ENCODE assay signal across 17 cellular contexts in genomic region chr1:113040718-113041412, GRCh38. TPM values are rescaled to one million over a fixed set of nuclear protein-coding genes. Genes with fewer than 3 reads are reported as not detected.
DNase-seq lines count a peak whose midpoint lies in the region; ATAC-seq and TF ChIP-seq lines count a peak whose summit lies in the region.
"Had no signal": no experiment of that assay in that cellular context is flagged by ENCODE, and none has a peak within 500 bp of the region (broad histone marks: within the 10 kb centered on the region; RNA-seq: fewer than 3 reads in every experiment).

No MANE protein-coding gene starts in this region.

- ATAC-seq in SK-N-SH treated with all-trans-retinoic acid at 6 μM for 48 hours (no peak), GM18505 (IDR thresholded peaks at IDR 0.05; ENCODE audit: unreplicated experiment) (no peak), GM18511 (IDR thresholded peaks at IDR 0.05; ENCODE audit: unreplicated experiment) (no peak)

- peak overlapping the region; percentile 50 for H3K27ac Mint-ChIP-seq in endothelial cell (ENCODE audit: unreplicated experiment)
- no peak overlapping the region for H3K27ac Mint-ChIP-seq in activated naive CD4-positive, alpha-beta T cell treated with anti-CD3 and anti-CD28 coated beads, Interleukin-2, amount 10 ng/mL, durations not matched to agents 7 days and 5 days

- H3K4me3 ChIP-seq in HUES48 (ENCODE audit: low read depth, low read length): no peak overlapping the region
- H3K4me3 ChIP-seq in mesodermal cell (ENCODE audit: extremely low read depth, insufficient read depth, low read length, poor library complexity, severe bottlenecking): no peak overlapping the region

- no peaks in the 10 kb centered on the region for H3K36me3 Mint-ChIP-seq in endothelial cell (ENCODE audit: low read depth, unreplicated experiment)
- peaks cover 3% of the 10 kb centered on the region for H3K36me3 Mint-ChIP-seq in activated naive CD4-positive, alpha-beta T cell treated with anti-CD3 and anti-CD28 coated beads, Interleukin-2, amount 10 ng/mL, durations not matched to agents 7 days and 5 days
- H3K36me3 Mint-ChIP-seq: CD4-positive, alpha-beta memory T cell had no signal

- H3K27me3 ChIP-seq in HUES48 (ENCODE audit: control insufficient read depth, insufficient read depth, low read length): no peaks in the 10 kb centered on the region
- H3K27me3 ChIP-seq: BE2C had no signal

- peak overlapping the region; percentile 98 for H3K27ac ChIP-seq in HUES48 (ENCODE audit: low read depth, low read length)
- peak overlapping the region; percentile 71 for H3K27ac ChIP-seq in mesodermal cell (ENCODE audit: low read depth, low read length, severe bottlenecking)
- H3K27ac ChIP-seq: RWPE1 had no signal

- H3K4me3 Mint-ChIP-seq in endothelial cell (ENCODE audit: unreplicated experiment): no peak overlapping the region
- no peak overlapping the region for H3K4me3 Mint-ChIP-seq in activated naive CD4-positive, alpha-beta T cell treated with anti-CD3 and anti-CD28 coated beads, Interleukin-2, amount 10 ng/mL, durations not matched to agents 7 days and 5 days
- H3K4me3 Mint-ChIP-seq: CD4-positive, alpha-beta memory T cell had no signal

- CTCF ChIA-PET in activated naive CD4-positive, alpha-beta T cell treated with anti-CD3 and anti-CD28 coated beads, Interleukin-2, amount 10 ng/mL, durations not matched to agents 7 days and 5 days (lab: Charles Lee): interaction anchor here (1.4 to 2.5 kb wide), 6 partner anchors 16 to 325 kb away, joined by 3 to 17 read pairs (median 6); partner anchors contain the start of genes LRIG2 and PPM1J

- peaks cover 40% of the 10 kb centered on the region for H3K4me1 Mint-ChIP-seq in endothelial cell (ENCODE audit: unreplicated experiment)
- H3K4me1 Mint-ChIP-seq in activated naive CD4-positive, alpha-beta T cell treated with anti-CD3 and anti-CD28 coated beads, Interleukin-2, amount 10 ng/mL, durations not matched to agents 7 days and 5 days: peaks cover 35% of the 10 kb centered on the region

- H3K9me3 Mint-ChIP-seq in endothelial cell (ENCODE audit: unreplicated experiment): no peaks in the 10 kb centered on the region
- H3K9me3 Mint-ChIP-seq in activated naive CD4-positive, alpha-beta T cell treated with anti-CD3 and anti-CD28 coated beads, Interleukin-2, amount 10 ng/mL, durations not matched to agents 7 days and 5 days: no peaks in the 10 kb centered on the region
- H3K9me3 Mint-ChIP-seq: CD4-positive, alpha-beta memory T cell had no signal

- H3K27me3 Mint-ChIP-seq in endothelial cell (ENCODE audit: unreplicated experiment): peaks cover 1% of the 10 kb centered on the region
- H3K27me3 Mint-ChIP-seq in activated naive CD4-positive, alpha-beta T cell treated with anti-CD3 and anti-CD28 coated beads, Interleukin-2, amount 10 ng/mL, durations not matched to agents 7 days and 5 days: peaks cover 10% of the 10 kb centered on the region
- H3K27me3 Mint-ChIP-seq: CD4-positive, alpha-beta memory T cell had no signal

- no peak overlapping the region for H3K9ac ChIP-seq in HUES48 (ENCODE audit: low read depth, low read length)

- no peak for TF ChIP-seq CTCF in endothelial cell (IDR thresholded peaks at IDR 0.05; ENCODE audit: unreplicated experiment)

- H3K4me1 ChIP-seq in HUES48 (ENCODE audit: control insufficient read depth, insufficient read depth, low read length) (peaks cover 41% of the 10 kb centered on the region), mesodermal cell (ENCODE audit: control insufficient read depth, insufficient read depth, low read length, poor library complexity, severe bottlenecking) (peaks cover 29% of the 10 kb centered on the region)

- H3K36me3 ChIP-seq in HUES48 (ENCODE audit: control insufficient read depth, insufficient read depth, low read length) (no peaks in the 10 kb centered on the region), mesodermal cell (ENCODE audit: control insufficient read depth, insufficient read depth, low read length) (no peaks in the 10 kb centered on the region)
- H3K36me3 ChIP-seq: BE2C had no signal

- 94 to 95% methylated on average over 8 of the region's 8 CpGs for WGBS in mesodermal cell (ENCODE audit: insufficient coverage in 2 of 2), 2 experiments

- TF ChIP-seq POLR2A in GM18505 (IDR thresholded peaks at IDR 0.05; ENCODE audit: borderline replicate concordance, extremely low read depth, insufficient read depth, insufficient read length): no peak

- DNase-seq in endothelial cell (ENCODE audit: low spot score): no peak
- DNase-seq in dedifferentiated amniotic fluid mesenchymal stem cell (ENCODE audit: extremely low spot score): no peak
- no peak for DNase-seq in activated naive CD4-positive, alpha-beta T cell treated with anti-CD3 and anti-CD28 coated beads, Interleukin-2, amount 10 ng/mL, durations not matched to agents 7 days and 5 days
- DNase-seq: CD4-positive, alpha-beta memory T cell; DMS79 treated with DMSO at 0.1 percent for 48 hours; HCEC 1CT; KBM-7; NCI-H2107; NCI-H526; NK-92 treated with Interleukin-12 subunit alpha and Interleukin-12 subunit beta, amount 100 ng/mL, for 24 hours had no signal

- H3K9me3 ChIP-seq in HUES48 (ENCODE audit: control insufficient read depth, insufficient read depth, low read length) (no peaks in the 10 kb centered on the region), mesodermal cell (ENCODE audit: control insufficient read depth, low read length) (no peaks in the 10 kb centered on the region)
- H3K9me3 ChIP-seq: BE2C had no signal

TF ChIP-seq in SK-N-SH treated with all-trans-retinoic acid at 6 μM for 48 hours, 23 proteins besides CTCF, POLR2A, EP300 and RAD21:
- TF ChIP-seq TOX (CRISPR knock-in tag; IDR thresholded peaks at IDR 0.05; ENCODE audit: borderline replicate concordance): no peak
- TF ChIP-seq TCF4 (CRISPR knock-in tag; IDR thresholded peaks at IDR 0.05; ENCODE audit: borderline replicate concordance): 0 out of 2 replicates have a peak, but pooled peaks have one; percentile 30

RNA-seq across cellular contexts. Expression of gene LRIG2, which starts 32.1 kb away (rescaled TPM):
- total RNA-seq in endothelial cell (ENCODE audit: unreplicated experiment): 23.0 TPM
- 9.8 TPM for polyA plus RNA-seq in mesodermal cell (2013, experiment 1 of 2)
- polyA plus RNA-seq in mesodermal cell (2013, experiment 2 of 2): 9.5 TPM
